In the genomic region with DNA sequence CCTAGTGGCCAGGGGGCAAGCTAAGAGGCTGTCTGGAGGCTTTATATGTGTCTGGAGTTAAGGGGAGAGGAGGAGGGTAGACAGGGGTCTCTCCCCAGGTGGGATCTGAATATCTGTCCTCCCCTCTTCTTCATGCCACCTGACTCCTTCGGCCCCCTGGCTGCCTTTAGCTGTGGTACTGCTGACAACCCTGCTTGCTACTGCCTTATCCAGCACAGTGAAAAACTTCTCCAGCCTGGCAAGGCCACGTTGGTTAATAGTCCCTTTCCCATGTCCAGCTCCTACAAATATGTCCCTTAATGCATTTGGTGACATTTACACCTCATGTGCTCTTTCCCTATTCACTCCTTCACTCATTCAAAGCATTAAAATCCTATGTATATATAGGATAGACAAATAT, we compare ENCODE assay signal across 17 cellular contexts. TPM values are rescaled to one million over a fixed set of nuclear protein-coding genes. Genes with fewer than 3 reads are reported as not detected.
DNase-seq lines count a peak whose midpoint lies in the region; ATAC-seq and TF ChIP-seq lines count a peak whose summit lies in the region.
"Had no signal": no experiment of that assay in that cellular context is flagged by ENCODE, and none has a peak within 500 bp of the region (broad histone marks: within the 10 kb centered on the region; RNA-seq: fewer than 3 reads in every experiment).

No MANE protein-coding gene starts in this region.

- CTCF ChIA-PET in SK-N-SH (lab: Yijun Ruan, JAX): interaction anchor here (0.7 to 1.6 kb wide), 3 partner anchors 8 to 357 kb away, joined by 3 to 10 read pairs (median 3); no protein-coding TSS in a partner anchor
- CTCF ChIA-PET in activated CD8-positive, alpha-beta T cell treated with anti-CD3 and anti-CD28 coated beads for 36 hours (lab: Charles Lee): no interaction called here

- no peaks in the 10 kb centered on the region for H3K79me2 ChIP-seq in SK-N-SH (ENCODE audit: insufficient read depth)

- H3F3A ChIP-seq in SK-N-SH (replicated peaks; ENCODE audit: insufficient read depth): no peaks in the 10 kb centered on the region

- peaks cover 8% of the 10 kb centered on the region for H3K36me3 Mint-ChIP-seq in neural crest cell (ENCODE audit: low read depth)
- H3K36me3 Mint-ChIP-seq in activated CD8-positive, alpha-beta T cell treated with anti-CD3 and anti-CD28 coated beads for 36 hours (ENCODE audit: low read depth): no peaks in the 10 kb centered on the region

- H4K20me1 ChIP-seq in SK-N-SH (ENCODE audit: insufficient read depth): no peaks in the 10 kb centered on the region

- H3K4me2 ChIP-seq in SK-N-SH: no peak overlapping the region

- no peak for TF ChIP-seq RAD21 in SK-N-SH (IDR thresholded peaks at IDR 0.05; ENCODE audit: low read length)

- no peak overlapping the region for H3K9ac ChIP-seq in SK-N-SH
- peak overlapping the region in 1 of 5 donors; percentile 28 for H3K9ac ChIP-seq in subcutaneous abdominal adipose tissue (ENCODE audit: low read length in 5 of 5)
- H3K9ac ChIP-seq: BLaER1 treated with 17β-estradiol and CSF1 and Interleukin-3, amounts not matched to agents 10 nM and 100 nM had no signal

- no peak overlapping the region for H3K4me3 Mint-ChIP-seq in neural crest cell
- H3K4me3 Mint-ChIP-seq in activated CD8-positive, alpha-beta T cell treated with anti-CD3 and anti-CD28 coated beads for 36 hours: no peak overlapping the region
- H3K4me3 Mint-ChIP-seq: HFFc6 had no signal

- H3K27ac Mint-ChIP-seq in neural crest cell (ENCODE audit: unreplicated experiment): peak overlapping the region; percentile 19
- H3K27ac Mint-ChIP-seq in activated CD8-positive, alpha-beta T cell treated with anti-CD3 and anti-CD28 coated beads for 36 hours: no peak overlapping the region
- H3K27ac Mint-ChIP-seq: HFFc6 had no signal

- H3K9me3 ChIP-seq in SK-N-SH (no peaks in the 10 kb centered on the region), subcutaneous abdominal adipose tissue (ENCODE audit: control insufficient read depth in 5 of 5, low read length in 5 of 5) (no peaks in the 10 kb centered on the region)
- H3K9me3 ChIP-seq: BLaER1 treated with 17β-estradiol and CSF1 and Interleukin-3, amounts not matched to agents 10 nM and 100 nM had no signal

- H3K9me3 Mint-ChIP-seq in neural crest cell: no peaks in the 10 kb centered on the region
- no peaks in the 10 kb centered on the region for H3K9me3 Mint-ChIP-seq in activated CD8-positive, alpha-beta T cell treated with anti-CD3 and anti-CD28 coated beads for 36 hours
- H3K9me3 Mint-ChIP-seq: HFFc6 had no signal

- H3K4me1 Mint-ChIP-seq in neural crest cell: peaks cover 77% of the 10 kb centered on the region
- H3K4me1 Mint-ChIP-seq in activated CD8-positive, alpha-beta T cell treated with anti-CD3 and anti-CD28 coated beads for 36 hours (ENCODE audit: low read depth): no peaks in the 10 kb centered on the region

- no peak for TF ChIP-seq EP300 in SK-N-SH (IDR thresholded peaks at IDR 0.05; ENCODE audit: borderline replicate concordance in 1 of 2, low read depth in 1 of 2, low read length in 1 of 2)

- H2AFZ ChIP-seq in SK-N-SH (ENCODE audit: low read depth): no peak overlapping the region

- H3K27me3 ChIP-seq in SK-N-SH (ENCODE audit: insufficient read depth): peaks cover 13% of the 10 kb centered on the region
- H3K27me3 ChIP-seq in brain microvascular endothelial cell (replicated peaks): peaks cover 14% of the 10 kb centered on the region
- H3K27me3 ChIP-seq in subcutaneous abdominal adipose tissue (ENCODE audit: control insufficient read depth in 5 of 5, insufficient read depth in 4 of 5, low read length in 5 of 5): no peaks in the 10 kb centered on the region
- H3K27me3 ChIP-seq in dorsolateral prefrontal cortex: no peaks in the 10 kb centered on the region
- H3K27me3 ChIP-seq: BLaER1 treated with 17β-estradiol and CSF1 and Interleukin-3, amounts not matched to agents 10 nM and 100 nM had no signal

- DNase-seq in SK-N-SH (peak; percentile 21), brain microvascular endothelial cell (no peak), neural crest cell (ENCODE audit: low read depth, low spot score) (no peak), dorsolateral prefrontal cortex (no peak), germinal center (ENCODE audit: low spot score) (no peak)
- no peak for DNase-seq in activated CD8-positive, alpha-beta T cell treated with anti-CD3 and anti-CD28 coated beads for 36 hours
- DNase-seq: 8988T; COR-L47; HFFc6; NCI-H1048; NCI-H2107; NCI-H226; NCI-H526 treated with DMSO at 0.1 percent for 48 hours; NK-92 treated with Interleukin-12 subunit alpha and Interleukin-12 subunit beta, amount 100 ng/mL, for 24 hours had no signal

- ATAC-seq in SK-N-SH treated with all-trans-retinoic acid at 6 μM for 48 hours: no peak
- ATAC-seq in activated CD8-positive, alpha-beta T cell treated with anti-CD3 and anti-CD28 coated beads for 36 hours: no peak

- H3K4me1 ChIP-seq in SK-N-SH (ENCODE audit: control insufficient read depth in 1 of 2, insufficient read depth in 2 of 2, low read depth in 1 of 2, low read length in 1 of 2): no peaks in the 10 kb centered on the region; a peak in 1 of 4 replicates
- H3K4me1 ChIP-seq in subcutaneous abdominal adipose tissue (ENCODE audit: control insufficient read depth in 5 of 5, insufficient read depth in 5 of 5, low read length in 5 of 5): peaks cover 4 to 59% (median 48%) of the 10 kb centered on the region in 5 donors

- H3K36me3 ChIP-seq in SK-N-SH (replicated peaks in 1 of 2; ENCODE audit: control insufficient read depth in 1 of 2, insufficient read depth in 2 of 2, low read length in 1 of 2): no peaks in the 10 kb centered on the region
- no peaks in the 10 kb centered on the region for H3K36me3 ChIP-seq in brain microvascular endothelial cell (replicated peaks)
- peaks cover 0 to 47% (median 33%) of the 10 kb centered on the region in 5 donors for H3K36me3 ChIP-seq in subcutaneous abdominal adipose tissue (ENCODE audit: control insufficient read depth in 5 of 5, insufficient read depth in 5 of 5, low read length in 5 of 5)
- H3K36me3 ChIP-seq: BLaER1 treated with 17β-estradiol and CSF1 and Interleukin-3, amounts not matched to agents 10 nM and 100 nM had no signal

- 16% methylated on average over 2 of the region's 2 CpGs for WGBS in SK-N-SH (ENCODE audit: low lambda C conversion rate)

- TF ChIP-seq CTCF in SK-N-SH (IDR thresholded peaks at IDR 0.05) (no peak), brain microvascular endothelial cell (IDR thresholded peaks at IDR 0.05; ENCODE audit: low read depth, low read length, missing control alignments) (peak; percentile 25), neural crest cell (conservative IDR thresholded peaks at IDR 0.05) (no peak), dorsolateral prefrontal cortex (IDR thresholded peaks at IDR 0.05 in 54 of 56, conservative IDR thresholded peaks at IDR 0.05 in 2 of 56; ENCODE audit: low read depth in 1 of 56, partially characterized antibody in 56 of 56) (peak in 1 of 56 donors; percentile 10)
- no peak for TF ChIP-seq CTCF in activated CD8-positive, alpha-beta T cell treated with anti-CD3 and anti-CD28 coated beads for 36 hours (IDR thresholded peaks at IDR 0.05)

- POLR2A ChIA-PET in SK-N-SH (lab: Yijun Ruan, JAX): no interaction called here
- POLR2A ChIA-PET in activated CD8-positive, alpha-beta T cell treated with anti-CD3 and anti-CD28 coated beads for 36 hours (lab: Charles Lee): no interaction called here

- H3K27ac ChIP-seq in SK-N-SH (ENCODE audit: low read depth in 2 of 2, low read length in 1 of 2): no peak overlapping the region
- no peak overlapping the region for H3K27ac ChIP-seq in brain microvascular endothelial cell
- H3K27ac ChIP-seq in subcutaneous abdominal adipose tissue (ENCODE audit: low read depth, low read length): peak overlapping the region; percentile 59
- H3K27ac ChIP-seq in dorsolateral prefrontal cortex: peak overlapping the region in 21 of 59 donors; percentile 4 to 85 (median 35)
- H3K27ac ChIP-seq: BLaER1 treated with 17β-estradiol and CSF1 and Interleukin-3, amounts not matched to agents 10 nM and 100 nM had no signal

- H3K9me2 ChIP-seq in SK-N-SH: no peaks in the 10 kb centered on the region

- intact Hi-C loops in dorsolateral prefrontal cortex (cut with DNase I): no loop called here
- intact Hi-C loops in activated CD8-positive, alpha-beta T cell treated with anti-CD3 and anti-CD28 coated beads for 36 hours (cut with micrococcal nuclease): no loop called here

- in situ Hi-C loops in brain microvascular endothelial cell (cut with HindIII; ENCODE audit: low pct_ligation_motif_present, low sequenced_read_pairs): loop anchor here (25.0 kb wide), 2 partner anchors 216 to 341 kb away; partner anchors contain the start of gene HTR3B

- no peak overlapping the region for H3K4me3 ChIP-seq in SK-N-SH (ENCODE audit: low read depth in 2 of 2, low read length in 1 of 2)
- H3K4me3 ChIP-seq in brain microvascular endothelial cell (ENCODE audit: low read depth, low read length): no peak overlapping the region
- no peak overlapping the region for H3K4me3 ChIP-seq in subcutaneous abdominal adipose tissue (ENCODE audit: low read depth in 1 of 5, low read length in 5 of 5)
- no peak overlapping the region for H3K4me3 ChIP-seq in dorsolateral prefrontal cortex
- H3K4me3 ChIP-seq: BLaER1 treated with 17β-estradiol and CSF1 and Interleukin-3, amounts not matched to agents 10 nM and 100 nM had no signal

- peaks cover 2% of the 10 kb centered on the region for H3K27me3 Mint-ChIP-seq in neural crest cell (ENCODE audit: low read depth)
- H3K27me3 Mint-ChIP-seq in activated CD8-positive, alpha-beta T cell treated with anti-CD3 and anti-CD28 coated beads for 36 hours: no peaks in the 10 kb centered on the region

TF ChIP-seq in SK-N-SH, 30 proteins besides CTCF, POLR2A, EP300 and RAD21 (continues in another document):
- no peak for TF ChIP-seq MXI1 (IDR thresholded peaks at IDR 0.05; ENCODE audit: low read depth, low read length)
- no peak for TF ChIP-seq GATA2 (CRISPR knock-in tag; IDR thresholded peaks at IDR 0.05)
- TF ChIP-seq MAX (IDR thresholded peaks at IDR 0.05; ENCODE audit: low read depth): no peak

TF ChIP-seq in SK-N-SH treated with all-trans-retinoic acid at 6 μM for 48 hours, 23 proteins besides CTCF, POLR2A, EP300 and RAD21:
- TF ChIP-seq ZNF565 (CRISPR knock-in tag; conservative IDR thresholded peaks at IDR 0.05; ENCODE audit: low read depth) (no peak), ZC3H10 (CRISPR knock-in tag; IDR thresholded peaks at IDR 0.05) (no peak), TOX (CRISPR knock-in tag; IDR thresholded peaks at IDR 0.05; ENCODE audit: borderline replicate concordance) (no peak), ZFP30 (CRISPR knock-in tag; IDR thresholded peaks at IDR 0.05) (no peak)

RNA-seq across cellular contexts. Expression of gene NNMT, which starts 42.4 kb away (rescaled TPM):
- polyA plus RNA-seq in SK-N-SH (2012; rRNA removed): 84.6 and 106 TPM in 2 replicates
- 90.6 and 92.0 TPM in 2 replicates for polyA plus RNA-seq in SK-N-SH (2012; cell fraction: cytosol; rRNA removed)
- polyA plus RNA-seq in SK-N-SH (2012; cell fraction: nucleus; rRNA removed): 109 and 183 TPM in 2 replicates
- total RNA-seq in neural crest cell (0.82 and 1.5 TPM in 2 replicates), dorsolateral prefrontal cortex (10 to 100 TPM in 14 of 120 experiments, 1 to 10 TPM in 106; 1.4 to 51.3 (median 5.7) TPM)
- not detected for total RNA-seq in activated CD8-positive, alpha-beta T cell treated with anti-CD3 and anti-CD28 coated beads for 36 hours
